ENCODE assay signal across 9 cellular contexts in genomic region chr9:136339173-136339957, GRCh38. TPM values are rescaled to one million over a fixed set of nuclear protein-coding genes. Genes with fewer than 3 reads are reported as not detected.
A peak's percentile ranks its signal among the peaks of the same experiment; 100 is the strongest.
DNase-seq lines count a peak whose midpoint lies in the region; ATAC-seq and TF ChIP-seq lines count a peak whose summit lies in the region.
"Had no signal": no experiment of that assay in that cellular context is flagged by ENCODE, and none has a peak within 500 bp of the region (broad histone marks: within the 10 kb centered on the region; RNA-seq: fewer than 3 reads in every experiment).

No MANE protein-coding gene starts in this region.

- H4K20me1 ChIP-seq in OCI-LY7 (ENCODE audit: insufficient read depth, low read length): no peaks in the 10 kb centered on the region

- ATAC-seq in HG03196 (IDR thresholded peaks at IDR 0.05; ENCODE audit: unreplicated experiment) (no peak), HG02571 (IDR thresholded peaks at IDR 0.05; ENCODE audit: unreplicated experiment) (no peak)

- in situ Hi-C loops in GM13977 (cut with MboI; ENCODE audit: low pct_unique_long_range_greater_than_20kb, low sequenced_read_pairs, unreplicated experiment): no loop called here

- H3K27me3 ChIP-seq in layer of hippocampus (ENCODE audit: control insufficient read depth, insufficient read depth, low read length): no peaks in the 10 kb centered on the region
- H3K27me3 ChIP-seq in tibial artery: no peaks in the 10 kb centered on the region

- no peaks in the 10 kb centered on the region for H3K36me3 Mint-ChIP-seq in CD14-positive monocyte

- no TSS peak for BruUV-seq in OCI-LY7 (replicated peaks; lab: Mats Ljungman, UMichigan)

- DNase-seq in CD14-positive monocyte (ENCODE audit: low spot score): no peak
- DNase-seq in GM13977 (ENCODE audit: low spot score): peak; percentile 85
- DNase-seq in OCI-LY7 (ENCODE audit: low spot score): peak; percentile 73
- DNase-seq in cardiac fibroblast (ENCODE audit: low read depth in 2 of 2): peak; percentile 61 to 71
- peak in 1 of 2 donors; percentile 49 for DNase-seq in tibial artery

- H3K4me3 ChIP-seq in OCI-LY7 (ENCODE audit: low read depth, low read length, poor library complexity, severe bottlenecking): no peak overlapping the region
- H3K4me3 ChIP-seq in cardiac fibroblast (replicated peaks in 1 of 2; ENCODE audit: low read depth in 2 of 2, low read length in 2 of 2): no peak overlapping the region
- H3K4me3 ChIP-seq in tibial artery: no peak overlapping the region

- no peaks in the 10 kb centered on the region for H3K9me3 Mint-ChIP-seq in CD14-positive monocyte

- no peak overlapping the region for H3K4me2 ChIP-seq in OCI-LY7 (ENCODE audit: low read length)

- H3K27ac ChIP-seq in OCI-LY7 (ENCODE audit: low read depth, low read length, poor library complexity, severe bottlenecking): no peak overlapping the region
- peak overlapping the region; percentile 52 for H3K27ac ChIP-seq in layer of hippocampus (ENCODE audit: low read depth, low read length)
- H3K27ac ChIP-seq in tibial artery: no peak overlapping the region

- TF ChIP-seq CTCF in CD14-positive monocyte (IDR thresholded peaks at IDR 0.05) (peak; percentile 88), GM13977 (IDR thresholded peaks at IDR 0.05; ENCODE audit: extremely low read depth, insufficient read depth, missing control alignments) (peak; percentile 95), OCI-LY7 (conservative IDR thresholded peaks at IDR 0.05; ENCODE audit: low read length) (peak; percentile 98), cardiac fibroblast (IDR thresholded peaks at IDR 0.05; ENCODE audit: low read depth, low read length) (peak; percentile 98), tibial artery (IDR thresholded peaks at IDR 0.05) (peak; percentile 63 to 70)

- H3K79me2 ChIP-seq in OCI-LY7 (ENCODE audit: insufficient read depth, low read depth, low read length): no peaks in the 10 kb centered on the region

- POLR2A ChIA-PET in OCI-LY7 (lab: Charles Lee): no interaction called here

- intact Hi-C loops in CD14-positive monocyte (cut with micrococcal nuclease): loop anchor here (2.0 kb wide), 1 partner anchor 61 kb away; the partner anchor contains the start of gene SNAPC4 (in 2 of the 2)
- intact Hi-C loops in OCI-LY7 (cut with micrococcal nuclease; ENCODE audit: unreplicated experiment): loop anchor here (1.0 kb wide), 1 partner anchor 61 kb away; the partner anchor contains the start of gene SNAPC4
- intact Hi-C loops in tibial artery (cut with DNase I; ENCODE audit: low total_unique reads): no loop called here

- H2AFZ ChIP-seq in OCI-LY7 (ENCODE audit: low read length): no peak overlapping the region

- no peaks in the 10 kb centered on the region for H3K27me3 Mint-ChIP-seq in CD14-positive monocyte (ENCODE audit: low read depth in 3 of 3)

- no peaks in the 10 kb centered on the region for H3K4me1 ChIP-seq in OCI-LY7 (ENCODE audit: insufficient read depth, low read length, poor library complexity, severe bottlenecking)
- peaks cover 0 to 17% (median 13%) of the 10 kb centered on the region in 4 donors for H3K4me1 ChIP-seq in tibial artery

- no peaks in the 10 kb centered on the region for H3K36me3 ChIP-seq in OCI-LY7 (ENCODE audit: insufficient read depth, low read length)
- H3K36me3 ChIP-seq in tibial artery: peaks cover 0 to 63% (median 31%) of the 10 kb centered on the region in 3 donors

- H3K4me1 Mint-ChIP-seq in CD14-positive monocyte: peaks cover 2% of the 10 kb centered on the region

- CTCF ChIA-PET in OCI-LY7 (lab: Charles Lee; ENCODE audit: unreplicated experiment): interaction anchor here (0.7 kb wide), 1 partner anchor 16 kb away, joined by 4 read pairs; no protein-coding TSS in a partner anchor

- H3K9me3 ChIP-seq in OCI-LY7 (ENCODE audit: low read length) (no peaks in the 10 kb centered on the region), tibial artery (no peaks in the 10 kb centered on the region)

- H3K9me2 ChIP-seq in OCI-LY7 (ENCODE audit: insufficient read depth, low read length): no peaks in the 10 kb centered on the region

- no peak overlapping the region for H3K4me3 Mint-ChIP-seq in CD14-positive monocyte

- H3K27ac Mint-ChIP-seq in CD14-positive monocyte: peak overlapping the region in 2 of 7 donors; percentile 44 to 60

RNA-seq across cellular contexts. Expression of gene GPSM1, which starts 12.0 kb away (rescaled TPM):
- polyA plus RNA-seq in CD14-positive monocyte: under 1 TPM; 0.67 to 0.73 TPM
- not detected in 2 replicates for total RNA-seq in OCI-LY7 (2014; rRNA removed; shearing (Covaris generic))
- total RNA-seq in OCI-LY7 (2022): not detected in 2 replicates

RNA-seq across cellular contexts. Expression of gene DNLZ, which starts 24.2 kb away (rescaled TPM):
- 10 to 100 TPM; 10.5 to 20.5 TPM for polyA plus RNA-seq in CD14-positive monocyte
- total RNA-seq in OCI-LY7 (2014; rRNA removed; shearing (Covaris generic)): 21.2 and 21.8 TPM in 2 replicates
- 13.1 and 16.8 TPM in 2 replicates for total RNA-seq in OCI-LY7 (2022)

RNA-seq across cellular contexts. Expression of gene CARD9, which starts 34.1 kb away (rescaled TPM):
- polyA plus RNA-seq in CD14-positive monocyte: 10 to 100 TPM; 34.3 to 41.4 TPM
- 0.92 and 1.8 TPM in 2 replicates for total RNA-seq in OCI-LY7 (2014; rRNA removed; shearing (Covaris generic))
- 1.7 and 2.1 TPM in 2 replicates for total RNA-seq in OCI-LY7 (2022)

RNA-seq across cellular contexts. Expression of gene CCDC187, which starts 35.5 kb away (rescaled TPM):
- not detected for polyA plus RNA-seq in CD14-positive monocyte
- not detected in 2 replicates for total RNA-seq in OCI-LY7 (2014; rRNA removed; shearing (Covaris generic))
- not detected in 2 replicates for total RNA-seq in OCI-LY7 (2022)
- total RNA-seq: T-helper 2 cell treated with Interferon-gamma antibody and Interleukin-4, amounts not matched to agents 100 ng/mL and 5 ng/mL, for 36 hours had no signal
